Comparison of ENCODE assay signal across 17 cellular contexts in genomic region chr2:31258351-31258750, GRCh38. TPM values are rescaled to one million over a fixed set of nuclear protein-coding genes. Genes with fewer than 3 reads are reported as not detected.
DNase-seq lines count a peak whose midpoint lies in the region; ATAC-seq lines count a peak whose summit lies in the region.
"Had no signal": no experiment of that assay in that cellular context is flagged by ENCODE, and none has a peak within 500 bp of the region (broad histone marks: within the 10 kb centered on the region; RNA-seq: fewer than 3 reads in every experiment).

No MANE protein-coding gene starts in this region.

- H3K36me3 Mint-ChIP-seq in activated T-helper 2 cell treated with anti-CD3 and anti-CD28 coated beads, Interferon-gamma antibody, Interleukin-2, Interleukin-4, amounts not matched to agents 10 μg/mL and 5 μg/mL and 100 μg/mL, durations not matched to agents 14 hours and 24 hours and 36 hours (ENCODE audit: low read depth): no peaks in the 10 kb centered on the region
- peaks cover 24% of the 10 kb centered on the region for H3K36me3 Mint-ChIP-seq in T-cell

- H3K27ac Mint-ChIP-seq in activated T-helper 2 cell treated with anti-CD3 and anti-CD28 coated beads, Interferon-gamma antibody, Interleukin-2, Interleukin-4, amounts not matched to agents 10 μg/mL and 5 μg/mL and 100 μg/mL, durations not matched to agents 14 hours and 24 hours and 36 hours: no peak overlapping the region
- no peak overlapping the region for H3K27ac Mint-ChIP-seq in T-cell
- H3K27ac Mint-ChIP-seq: activated CD8-positive, alpha-beta T cell treated with anti-CD3 and anti-CD28 coated beads, Interleukin-2, amount 10 ng/mL, durations not matched to agents 7 days and 5 days; neural progenitor cell; T-helper 2 cell treated with Interferon-gamma antibody and Interleukin-4, amounts not matched to agents 5 μg/mL and 100 μg/mL, for 36 hours; type B pancreatic cell had no signal

- no peaks in the 10 kb centered on the region for H3K9me3 Mint-ChIP-seq in activated T-helper 2 cell treated with anti-CD3 and anti-CD28 coated beads, Interferon-gamma antibody, Interleukin-2, Interleukin-4, amounts not matched to agents 10 μg/mL and 5 μg/mL and 100 μg/mL, durations not matched to agents 14 hours and 24 hours and 36 hours
- no peaks in the 10 kb centered on the region for H3K9me3 Mint-ChIP-seq in T-cell
- H3K9me3 Mint-ChIP-seq: activated naive CD4-positive, alpha-beta T cell treated with anti-CD3 and anti-CD28 coated beads, Interleukin-2, amount 50 U/mL, for 24 hours; neural progenitor cell; T-helper 2 cell treated with Interferon-gamma antibody and Interleukin-4, amounts not matched to agents 5 μg/mL and 100 μg/mL, for 36 hours; type B pancreatic cell had no signal

- H3K9me3 ChIP-seq in BLaER1: no peaks in the 10 kb centered on the region
- H3K9me3 ChIP-seq: esophagus muscularis mucosa had no signal

- no peak overlapping the region for H3K4me3 Mint-ChIP-seq in activated T-helper 2 cell treated with anti-CD3 and anti-CD28 coated beads, Interferon-gamma antibody, Interleukin-2, Interleukin-4, amounts not matched to agents 10 μg/mL and 5 μg/mL and 100 μg/mL, durations not matched to agents 14 hours and 24 hours and 36 hours (ENCODE audit: low read depth)
- H3K4me3 Mint-ChIP-seq in T-cell: no peak overlapping the region
- H3K4me3 Mint-ChIP-seq: activated CD8-positive, alpha-beta T cell treated with anti-CD3 and anti-CD28 coated beads, Interleukin-2, amount 10 ng/mL, durations not matched to agents 7 days and 5 days; activated naive CD4-positive, alpha-beta T cell treated with anti-CD3 and anti-CD28 coated beads, Interleukin-2, amount 50 U/mL, for 24 hours; neural progenitor cell; T-helper 2 cell treated with Interferon-gamma antibody and Interleukin-4, amounts not matched to agents 5 μg/mL and 100 μg/mL, for 36 hours; type B pancreatic cell had no signal

- no peak overlapping the region for H3K9ac ChIP-seq in BLaER1
- H3K9ac ChIP-seq: neural progenitor cell had no signal

- no peaks in the 10 kb centered on the region for H3K27me3 ChIP-seq in BLaER1
- H3K27me3 ChIP-seq: esophagus muscularis mucosa, neural progenitor cell had no signal

- H3K4me3 ChIP-seq in BLaER1: no peak overlapping the region
- H3K4me3 ChIP-seq: esophagus muscularis mucosa, neural progenitor cell, skin epidermis had no signal

- ATAC-seq in GM19043 (IDR thresholded peaks at IDR 0.05; ENCODE audit: low read depth, unreplicated experiment) (peak; percentile 31), HG02610 (IDR thresholded peaks at IDR 0.05; ENCODE audit: unreplicated experiment) (peak; percentile 66), HG03469 (IDR thresholded peaks at IDR 0.05; ENCODE audit: unreplicated experiment) (peak; percentile 28), T-cell (replicated peaks in 1 of 4) (no peak)
- ATAC-seq: activated CD8-positive, alpha-beta T cell treated with anti-CD3 and anti-CD28 coated beads, Interleukin-2, amount 10 ng/mL, durations not matched to agents 7 days and 5 days had no signal

- CTCF ChIA-PET in T-cell (lab: Charles Lee): interaction anchor here in 1 of 2 donors (0.7 kb wide), 1 partner anchor 55 kb away, joined by 3 read pairs; no protein-coding TSS in a partner anchor

- peaks cover 65% of the 10 kb centered on the region for H3K4me1 ChIP-seq in BLaER1

- POLR2A ChIA-PET in T-cell (lab: Charles Lee): no interaction called here

- no peak for DNase-seq in LoVo (ENCODE audit: low spot score)
- DNase-seq in activated T-helper 2 cell treated with anti-CD3 and anti-CD28 coated beads, Interferon-gamma antibody, Interleukin-2, Interleukin-4, amounts not matched to agents 10 μg/mL and 5 μg/mL and 100 μg/mL, durations not matched to agents 14 hours and 24 hours and 36 hours (ENCODE audit: low spot score): no peak
- DNase-seq in retina: no peak
- no peak for DNase-seq in T-cell
- DNase-seq: activated CD8-positive, alpha-beta T cell treated with anti-CD3 and anti-CD28 coated beads, Interleukin-2, amount 10 ng/mL, durations not matched to agents 7 days and 5 days; H7 had no signal

- no peaks in the 10 kb centered on the region for H4K20me1 ChIP-seq in BLaER1

- peak overlapping the region; percentile 56 for H3K4me2 ChIP-seq in BLaER1
- H3K4me2 ChIP-seq: neural progenitor cell had no signal

- intact Hi-C loops in activated T-helper 2 cell treated with anti-CD3 and anti-CD28 coated beads, Interferon-gamma antibody, Interleukin-2, Interleukin-4, amounts not matched to agents 10 μg/mL and 5 μg/mL and 100 μg/mL, durations not matched to agents 14 hours and 24 hours and 36 hours (cut with micrococcal nuclease): no loop called here

- H3K36me3 ChIP-seq in BLaER1: peaks cover 17% of the 10 kb centered on the region
- H3K36me3 ChIP-seq: neural progenitor cell had no signal

- no peaks in the 10 kb centered on the region for H3K4me1 Mint-ChIP-seq in activated T-helper 2 cell treated with anti-CD3 and anti-CD28 coated beads, Interferon-gamma antibody, Interleukin-2, Interleukin-4, amounts not matched to agents 10 μg/mL and 5 μg/mL and 100 μg/mL, durations not matched to agents 14 hours and 24 hours and 36 hours (ENCODE audit: low read depth)
- no peaks in the 10 kb centered on the region for H3K4me1 Mint-ChIP-seq in T-cell
- H3K4me1 Mint-ChIP-seq: activated naive CD4-positive, alpha-beta T cell treated with anti-CD3 and anti-CD28 coated beads, Interleukin-2, amount 50 U/mL, for 24 hours had no signal

- no peak overlapping the region for H3K27ac ChIP-seq in BLaER1
- H3K27ac ChIP-seq: esophagus muscularis mucosa, neural progenitor cell, skin epidermis had no signal

- H3K27me3 Mint-ChIP-seq in activated T-helper 2 cell treated with anti-CD3 and anti-CD28 coated beads, Interferon-gamma antibody, Interleukin-2, Interleukin-4, amounts not matched to agents 10 μg/mL and 5 μg/mL and 100 μg/mL, durations not matched to agents 14 hours and 24 hours and 36 hours (ENCODE audit: low read depth): no peaks in the 10 kb centered on the region
- no peaks in the 10 kb centered on the region for H3K27me3 Mint-ChIP-seq in T-cell
- H3K27me3 Mint-ChIP-seq: activated naive CD4-positive, alpha-beta T cell treated with anti-CD3 and anti-CD28 coated beads, Interleukin-2, amount 50 U/mL, for 24 hours; type B pancreatic cell had no signal

RNA-seq across cellular contexts. Expression of gene EHD3, which starts 24.4 kb away (rescaled TPM):
- total RNA-seq in activated T-helper 2 cell treated with anti-CD3 and anti-CD28 coated beads, Interferon-gamma antibody, Interleukin-2, Interleukin-4, amounts not matched to agents 10 μg/mL and 5 μg/mL and 100 μg/mL, durations not matched to agents 14 hours and 24 hours and 36 hours: 1.6 and 2.0 TPM in 2 replicates
- total RNA-seq in T-cell: 1 to 10 TPM; 2.9 to 4.2 (median 4.0) TPM

RNA-seq across cellular contexts. Expression of gene CAPN14, which starts 41.0 kb away (rescaled TPM):
- 0.18 and 0.27 TPM in 2 replicates for total RNA-seq in activated T-helper 2 cell treated with anti-CD3 and anti-CD28 coated beads, Interferon-gamma antibody, Interleukin-2, Interleukin-4, amounts not matched to agents 10 μg/mL and 5 μg/mL and 100 μg/mL, durations not matched to agents 14 hours and 24 hours and 36 hours
- under 1 TPM; 0.15 to 0.76 (median 0.55) TPM for total RNA-seq in T-cell
- total RNA-seq: activated CD8-positive, alpha-beta T cell treated with anti-CD3 and anti-CD28 coated beads, Interleukin-2, amount 10 ng/mL, durations not matched to agents 7 days and 5 days; MCF 10A had no signal

Comparison
In these comparisons a context has a peak if more than half of its experiments do, and no peak if none do; other contexts are left out.
1. ATAC-seq: peak in GM19043 (single experiment), HG02610 (single experiment) and HG03469 (single experiment); none in T-cell (0 of 4).